ENCODE assay signal across 21 cellular contexts in the genomic region with DNA sequence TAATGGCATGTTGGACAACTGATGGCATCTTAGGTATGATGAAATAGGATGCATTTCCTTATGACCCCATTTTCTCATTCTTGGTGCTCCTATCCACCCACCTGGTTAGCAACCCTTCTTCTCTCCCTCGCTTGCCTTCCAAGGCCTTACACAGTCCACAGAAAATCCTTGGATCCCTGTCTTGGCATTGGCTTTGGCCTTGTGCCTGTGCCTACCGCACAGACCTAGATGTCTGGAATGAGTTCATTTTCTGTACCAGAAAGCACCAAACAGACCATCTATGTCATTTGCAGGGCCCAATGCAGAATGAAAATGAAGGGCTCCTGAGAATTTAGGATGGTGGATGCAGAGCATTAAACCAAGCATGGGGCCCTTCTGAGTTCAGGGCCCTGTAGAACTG.
"Had no signal": no experiment of that assay in that cellular context is flagged by ENCODE, and none has a peak within 500 bp of the region (broad histone marks: within the 10 kb centered on the region; RNA-seq: fewer than 3 reads in every experiment).

No MANE protein-coding gene starts in this region.

- ATAC-seq: esophagus mucosa; gastrocnemius medialis; heart right ventricle; left cardiac atrium; left lung; left ventricle myocardium superior; lower lobe of right lung; mucosa of descending colon; naive thymus-derived CD8-positive, alpha-beta T cell had no signal

- DNase-seq: dermis blood vessel endothelial cell; effector CD4-positive, alpha-beta T cell; effector memory CD4-positive, alpha-beta T cell; erythroblast; esophagus squamous epithelium; foreskin fibroblast; foreskin melanocyte; gastrocnemius medialis; glutamatergic neuron; head of caudate nucleus; heart right ventricle; hippocampal formation; left cardiac atrium; left lung; left ventricle myocardium superior; lower lobe of right lung; mesenchymal stem cell; mucosa of descending colon; naive B cell; naive thymus-derived CD8-positive, alpha-beta T cell had no signal
